10 cellular contexts compared by ENCODE assay signal in the genomic region with DNA sequence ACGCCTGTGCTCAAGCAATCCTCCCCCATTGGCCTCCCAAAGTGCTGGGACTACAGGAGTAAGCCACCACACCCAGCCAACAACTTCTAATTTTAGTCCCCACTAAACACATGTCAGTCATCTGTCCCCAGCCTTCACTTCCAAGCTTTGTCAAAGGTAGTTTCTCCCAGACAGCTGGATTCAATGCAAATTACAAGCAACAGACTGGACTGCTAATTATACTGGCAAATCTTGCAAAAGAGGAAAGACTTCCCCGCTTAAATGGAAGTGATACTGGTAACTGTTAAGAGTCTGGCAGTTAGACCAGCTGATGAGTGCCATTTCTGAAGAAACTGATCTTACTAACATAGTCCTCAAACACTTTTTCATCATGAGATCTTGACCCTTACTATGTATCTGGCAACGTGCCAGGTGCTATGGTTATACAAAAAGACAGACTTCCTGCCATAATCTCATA. TPM values are rescaled to one million over a fixed set of nuclear protein-coding genes. Genes with fewer than 3 reads are reported as not detected.
DNase-seq lines count a peak whose midpoint lies in the region; ATAC-seq and TF ChIP-seq lines count a peak whose summit lies in the region.
"Had no signal": no experiment of that assay in that cellular context is flagged by ENCODE, and none has a peak within 500 bp of the region (broad histone marks: within the 10 kb centered on the region; RNA-seq: fewer than 3 reads in every experiment).

No MANE protein-coding gene starts in this region.

- H2AFZ ChIP-seq in SK-N-SH (ENCODE audit: low read depth) (no peak overlapping the region), SU-DHL-6 (ENCODE audit: low read depth, low read length, severe bottlenecking) (no peak overlapping the region)
- H2AFZ ChIP-seq: PC-9 had no signal

- H3K9me3 Mint-ChIP-seq in stimulated activated memory B cell treated with anti-CD40 and anti-IgM and Interleukin-4, amounts not matched to agents 10 μg/mL and 1 μg/mL and 100 μg/mL, for 72 hours, result no peaks in the 10 kb centered on the region

- no peaks in the 10 kb centered on the region for H3F3A ChIP-seq in SK-N-SH (replicated peaks; ENCODE audit: insufficient read depth)
- peaks cover 75% of the 10 kb centered on the region for H3F3A ChIP-seq in SU-DHL-6 (ENCODE audit: insufficient read depth)

- 84% methylated on average over 3 of the region's 3 CpGs for WGBS in SK-N-SH (ENCODE audit: low lambda C conversion rate)

- H3K4me1 ChIP-seq in SK-N-SH (ENCODE audit: control insufficient read depth in 1 of 2, insufficient read depth in 2 of 2, low read depth in 1 of 2, low read length in 1 of 2), result no peaks in the 10 kb centered on the region
- no peaks in the 10 kb centered on the region for H3K4me1 ChIP-seq in breast epithelium

- peak overlapping the region; percentile 68 for H3K4me3 Mint-ChIP-seq in stimulated activated memory B cell treated with anti-CD40 and anti-IgM and Interleukin-4, amounts not matched to agents 10 μg/mL and 1 μg/mL and 100 μg/mL, for 72 hours

- no peaks in the 10 kb centered on the region for H3K9me3 ChIP-seq in SK-N-SH
- no peaks in the 10 kb centered on the region for H3K9me3 ChIP-seq in SU-DHL-6 (ENCODE audit: insufficient read depth, low read length)
- H3K9me3 ChIP-seq in breast epithelium, result no peaks in the 10 kb centered on the region
- H3K9me3 ChIP-seq: ovary had no signal

- H3K4me3 ChIP-seq in SK-N-SH (ENCODE audit: low read depth in 2 of 2, low read length in 1 of 2), result no peak overlapping the region
- peak overlapping the region; percentile 33 for H3K4me3 ChIP-seq in SU-DHL-6 (ENCODE audit: insufficient read depth, low read length, poor library complexity, severe bottlenecking)
- no peak overlapping the region for H3K4me3 ChIP-seq in breast epithelium
- H3K4me3 ChIP-seq: ovary, PC-9 had no signal

- H3K9me2 ChIP-seq in SK-N-SH (no peaks in the 10 kb centered on the region), SU-DHL-6 (replicated peaks; ENCODE audit: insufficient read depth, low read length) (no peaks in the 10 kb centered on the region)

- ATAC-seq in SK-N-SH treated with all-trans-retinoic acid at 6 μM for 48 hours (no peak; the same call in 2 of the 3 replicates), HG03460 (IDR thresholded peaks at IDR 0.05; ENCODE audit: unreplicated experiment) (peak; percentile 66), GM21619 (IDR thresholded peaks at IDR 0.05; ENCODE audit: unreplicated experiment) (no peak)
- peak; percentile 87 for ATAC-seq in stimulated activated memory B cell treated with anti-CD40 and anti-IgM and Interleukin-4, amounts not matched to agents 10 μg/mL and 1 μg/mL and 100 μg/mL, for 72 hours

- no peak overlapping the region for H3K4me2 ChIP-seq in SK-N-SH
- H3K4me2 ChIP-seq in SU-DHL-6 (ENCODE audit: low read depth, low read length, poor library complexity, severe bottlenecking), result peak overlapping the region; percentile 71
- H3K4me2 ChIP-seq: PC-9 had no signal

- H3K27ac Mint-ChIP-seq in stimulated activated memory B cell treated with anti-CD40 and anti-IgM and Interleukin-4, amounts not matched to agents 10 μg/mL and 1 μg/mL and 100 μg/mL, for 72 hours, result peak overlapping the region; percentile 75

- peaks cover 51% of the 10 kb centered on the region for H3K4me1 Mint-ChIP-seq in stimulated activated memory B cell treated with anti-CD40 and anti-IgM and Interleukin-4, amounts not matched to agents 10 μg/mL and 1 μg/mL and 100 μg/mL, for 72 hours

- H3K9ac ChIP-seq in SK-N-SH (no peak overlapping the region), SU-DHL-6 (ENCODE audit: low read length) (peak overlapping the region; percentile 40; the same call in 1 of the 2 replicates)

- TF ChIP-seq POLR2A in breast epithelium (IDR thresholded peaks at IDR 0.05), result no peak

- peaks cover 19 to 27% of the 10 kb centered on the region in 2 experiments for H3K36me3 ChIP-seq in SK-N-SH (replicated peaks in 1 of 2; ENCODE audit: control insufficient read depth in 1 of 2, insufficient read depth in 2 of 2, low read length in 1 of 2)
- no peaks in the 10 kb centered on the region for H3K36me3 ChIP-seq in SU-DHL-6 (ENCODE audit: low read length)
- no peaks in the 10 kb centered on the region for H3K36me3 ChIP-seq in breast epithelium
- H3K36me3 ChIP-seq: ovary had no signal

- POLR2A ChIA-PET in SK-N-SH (lab: Yijun Ruan, JAX), result no interaction called here

- no peak for TF ChIP-seq EP300 in SK-N-SH (IDR thresholded peaks at IDR 0.05; ENCODE audit: borderline replicate concordance in 1 of 2, low read depth in 1 of 2, low read length in 1 of 2)

- DNase-seq in SK-N-SH, result no peak
- DNase-seq in breast epithelium (ENCODE audit: low spot score in 2 of 2), result no peak
- DNase-seq in hepatic stellate cell (ENCODE audit: low spot score), result no peak
- DNase-seq: ovary, PC-9 had no signal

- CTCF ChIA-PET in SK-N-SH (lab: Yijun Ruan, JAX), result no interaction called here

- peaks cover 29% of the 10 kb centered on the region for H3K36me3 Mint-ChIP-seq in stimulated activated memory B cell treated with anti-CD40 and anti-IgM and Interleukin-4, amounts not matched to agents 10 μg/mL and 1 μg/mL and 100 μg/mL, for 72 hours

- intact Hi-C loops in breast epithelium (cut with DNase I; ENCODE audit: low total_unique reads), result no loop called here

- H3K79me2 ChIP-seq in SK-N-SH (ENCODE audit: insufficient read depth), result no peaks in the 10 kb centered on the region
- no peaks in the 10 kb centered on the region for H3K79me2 ChIP-seq in SU-DHL-6 (ENCODE audit: insufficient read depth, low read length)

- H3K27ac ChIP-seq in SK-N-SH (ENCODE audit: low read depth in 2 of 2, low read length in 1 of 2) (no peak overlapping the region), SU-DHL-6 (ENCODE audit: low read depth, low read length) (peak overlapping the region; percentile 97), breast epithelium (no peak overlapping the region)
- H3K27ac ChIP-seq: ovary, PC-9 had no signal

- H4K20me1 ChIP-seq in SK-N-SH (ENCODE audit: insufficient read depth), result no peaks in the 10 kb centered on the region
- no peaks in the 10 kb centered on the region for H4K20me1 ChIP-seq in SU-DHL-6 (ENCODE audit: low read depth, low read length)

- H3K27me3 ChIP-seq in SK-N-SH (ENCODE audit: insufficient read depth), result no peaks in the 10 kb centered on the region
- no peaks in the 10 kb centered on the region for H3K27me3 ChIP-seq in SU-DHL-6 (ENCODE audit: low read length)
- H3K27me3 ChIP-seq in breast epithelium, result no peaks in the 10 kb centered on the region
- H3K27me3 ChIP-seq: ovary had no signal

- no peak for TF ChIP-seq CTCF in SK-N-SH (IDR thresholded peaks at IDR 0.05)
- no peak for TF ChIP-seq CTCF in SU-DHL-6 (IDR thresholded peaks at IDR 0.05; ENCODE audit: insufficient read depth, low read length, poor library complexity, severe bottlenecking)
- no peak for TF ChIP-seq CTCF in breast epithelium (IDR thresholded peaks at IDR 0.05)

- H3K27me3 Mint-ChIP-seq in stimulated activated memory B cell treated with anti-CD40 and anti-IgM and Interleukin-4, amounts not matched to agents 10 μg/mL and 1 μg/mL and 100 μg/mL, for 72 hours, result no peaks in the 10 kb centered on the region

- TF ChIP-seq RAD21 in SK-N-SH (IDR thresholded peaks at IDR 0.05; ENCODE audit: low read length), result no peak

TF ChIP-seq in SK-N-SH, 30 proteins besides CTCF, POLR2A, EP300 and RAD21:
- TF ChIP-seq, protein P1, sequence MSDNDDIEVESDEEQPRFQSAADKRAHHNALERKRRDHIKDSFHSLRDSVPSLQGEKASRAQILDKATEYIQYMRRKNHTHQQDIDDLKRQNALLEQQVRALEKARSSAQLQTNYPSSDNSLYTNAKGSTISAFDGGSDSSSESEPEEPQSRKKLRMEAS (IDR thresholded peaks at IDR 0.05; ENCODE audit: low read depth), result no peak
- TF ChIP-seq RFX5 (IDR thresholded peaks at IDR 0.05; ENCODE audit: low read length) (no peak), NFIC (IDR thresholded peaks at IDR 0.05; ENCODE audit: borderline replicate concordance) (peak; percentile 18; the same call in 1 of the 2 replicates)

TF ChIP-seq in SK-N-SH treated with all-trans-retinoic acid at 6 μM for 48 hours, 23 proteins besides CTCF, POLR2A, EP300 and RAD21:
- TF ChIP-seq ZC3H10 (CRISPR knock-in tag; IDR thresholded peaks at IDR 0.05) (no peak), TOX (CRISPR knock-in tag; IDR thresholded peaks at IDR 0.05; ENCODE audit: borderline replicate concordance) (no peak), SNAI2 (CRISPR knock-in tag; IDR thresholded peaks at IDR 0.05) (no peak), ESRRG (CRISPR knock-in tag; IDR thresholded peaks at IDR 0.05) (no peak)
- TF ChIP-seq, protein P2, sequence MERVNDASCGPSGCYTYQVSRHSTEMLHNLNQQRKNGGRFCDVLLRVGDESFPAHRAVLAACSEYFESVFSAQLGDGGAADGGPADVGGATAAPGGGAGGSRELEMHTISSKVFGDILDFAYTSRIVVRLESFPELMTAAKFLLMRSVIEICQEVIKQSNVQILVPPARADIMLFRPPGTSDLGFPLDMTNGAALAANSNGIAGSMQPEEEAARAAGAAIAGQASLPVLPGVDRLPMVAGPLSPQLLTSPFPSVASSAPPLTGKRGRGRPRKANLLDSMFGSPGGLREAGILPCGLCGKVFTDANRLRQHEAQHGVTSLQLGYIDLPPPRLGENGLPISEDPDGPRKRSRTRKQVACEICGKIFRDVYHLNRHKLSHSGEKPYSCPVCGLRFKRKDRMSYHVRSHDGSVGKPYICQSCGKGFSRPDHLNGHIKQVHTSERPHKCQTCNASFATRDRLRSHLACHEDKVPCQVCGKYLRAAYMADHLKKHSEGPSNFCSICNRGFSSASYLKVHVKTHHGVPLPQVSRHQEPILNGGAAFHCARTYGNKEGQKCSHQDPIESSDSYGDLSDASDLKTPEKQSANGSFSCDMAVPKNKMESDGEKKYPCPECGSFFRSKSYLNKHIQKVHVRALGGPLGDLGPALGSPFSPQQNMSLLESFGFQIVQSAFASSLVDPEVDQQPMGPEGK (CRISPR knock-in tag; IDR thresholded peaks at IDR 0.05; ENCODE audit: borderline replicate concordance), result no peak

RNA-seq across cellular contexts. Expression of a gene that starts 8.2 kb away (rescaled TPM):
- 23.4 and 29.2 TPM in 2 replicates for polyA plus RNA-seq in SK-N-SH (2012; rRNA removed)
- polyA plus RNA-seq in SK-N-SH (2012; cell fraction: cytosol; rRNA removed), result 19.9 and 23.9 TPM in 2 replicates
- polyA plus RNA-seq in SK-N-SH (2012; cell fraction: nucleus; rRNA removed), result 52.4 and 82.2 TPM in 2 replicates
- total RNA-seq in breast epithelium, result 10 to 100 TPM; 42.9 to 72.0 (median 61.9) TPM

RNA-seq across cellular contexts. Expression of a gene that starts 38.7 kb away (rescaled TPM):
- 23.2 and 37.4 TPM in 2 replicates for polyA plus RNA-seq in SK-N-SH (2012; rRNA removed)
- polyA plus RNA-seq in SK-N-SH (2012; cell fraction: cytosol; rRNA removed), result 19.1 and 24.7 TPM in 2 replicates
- polyA plus RNA-seq in SK-N-SH (2012; cell fraction: nucleus; rRNA removed), result 53.3 and 71.1 TPM in 2 replicates
- total RNA-seq in breast epithelium, result 10 to 100 TPM; 22.4 to 25.9 (median 25.0) TPM

RNA-seq across cellular contexts. Expression of a gene that starts 39.1 kb away (rescaled TPM):
- 66.1 and 68.9 TPM in 2 replicates for polyA plus RNA-seq in SK-N-SH (2012; rRNA removed)
- 53.4 and 67.1 TPM in 2 replicates for polyA plus RNA-seq in SK-N-SH (2012; cell fraction: cytosol; rRNA removed)
- polyA plus RNA-seq in SK-N-SH (2012; cell fraction: nucleus; rRNA removed), result 129 and 153 TPM in 2 replicates
- 10 to 100 TPM; 59.0 to 90.6 (median 65.2) TPM for total RNA-seq in breast epithelium

Comparison
In these comparisons a context has a peak if more than half of its experiments do, and no peak if none do; other contexts are left out.
1. ATAC-seq: peak in HG03460 (single experiment) and stimulated activated memory B cell treated with anti-CD40 and anti-IgM and Interleukin-4, amounts not matched to agents 10 μg/mL and 1 μg/mL and 100 μg/mL, for 72 hours (single experiment); none in SK-N-SH treated with all-trans-retinoic acid at 6 μM for 48 hours (single experiment) and GM21619 (single experiment).